ENCODE assay signal across 1 cellular context in the genomic region with DNA sequence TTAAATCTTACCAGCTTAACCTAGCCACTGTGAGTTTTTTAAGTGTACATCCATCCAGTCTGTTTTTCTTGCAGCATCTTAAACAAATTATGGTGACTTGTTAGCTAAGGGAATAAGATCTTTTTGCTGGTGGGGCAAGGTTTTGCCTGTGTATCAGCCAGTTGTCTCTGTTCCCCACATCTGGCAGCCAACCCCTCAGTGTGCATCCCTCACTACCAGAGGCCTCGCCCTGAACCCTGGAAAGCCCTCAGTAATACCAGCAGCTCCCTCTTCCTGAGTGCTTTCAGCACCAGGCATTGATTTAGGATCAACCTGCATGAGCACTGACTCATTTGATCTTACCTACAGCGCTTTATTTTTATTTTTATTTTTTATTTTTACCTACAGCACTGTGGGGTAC.
TF ChIP-seq lines count a peak whose summit lies in the region.

No MANE protein-coding gene starts in this region.

TF ChIP-seq in WTC11, 78 proteins besides CTCF, POLR2A, EP300 and RAD21 (continued from another document):
- TF ChIP-seq, protein P1, sequence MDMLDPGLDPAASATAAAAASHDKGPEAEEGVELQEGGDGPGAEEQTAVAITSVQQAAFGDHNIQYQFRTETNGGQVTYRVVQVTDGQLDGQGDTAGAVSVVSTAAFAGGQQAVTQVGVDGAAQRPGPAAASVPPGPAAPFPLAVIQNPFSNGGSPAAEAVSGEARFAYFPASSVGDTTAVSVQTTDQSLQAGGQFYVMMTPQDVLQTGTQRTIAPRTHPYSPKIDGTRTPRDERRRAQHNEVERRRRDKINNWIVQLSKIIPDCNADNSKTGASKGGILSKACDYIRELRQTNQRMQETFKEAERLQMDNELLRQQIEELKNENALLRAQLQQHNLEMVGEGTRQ (CRISPR knock-in tag; IDR thresholded peaks at IDR 0.05), result no peak
- TF ChIP-seq, protein P2, sequence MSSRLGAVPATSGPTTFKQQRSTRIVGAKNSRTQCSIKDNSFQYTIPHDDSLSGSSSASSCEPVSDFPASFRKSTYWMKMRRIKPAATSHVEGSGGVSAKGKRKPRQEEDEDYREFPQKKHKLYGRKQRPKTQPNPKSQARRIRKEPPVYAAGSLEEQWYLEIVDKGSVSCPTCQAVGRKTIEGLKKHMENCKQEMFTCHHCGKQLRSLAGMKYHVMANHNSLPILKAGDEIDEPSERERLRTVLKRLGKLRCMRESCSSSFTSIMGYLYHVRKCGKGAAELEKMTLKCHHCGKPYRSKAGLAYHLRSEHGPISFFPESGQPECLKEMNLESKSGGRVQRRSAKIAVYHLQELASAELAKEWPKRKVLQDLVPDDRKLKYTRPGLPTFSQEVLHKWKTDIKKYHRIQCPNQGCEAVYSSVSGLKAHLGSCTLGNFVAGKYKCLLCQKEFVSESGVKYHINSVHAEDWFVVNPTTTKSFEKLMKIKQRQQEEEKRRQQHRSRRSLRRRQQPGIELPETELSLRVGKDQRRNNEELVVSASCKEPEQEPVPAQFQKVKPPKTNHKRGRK (CRISPR knock-in tag; IDR thresholded peaks at IDR 0.05; ENCODE audit: borderline replicate concordance), result no peak
- TF ChIP-seq, protein P3, sequence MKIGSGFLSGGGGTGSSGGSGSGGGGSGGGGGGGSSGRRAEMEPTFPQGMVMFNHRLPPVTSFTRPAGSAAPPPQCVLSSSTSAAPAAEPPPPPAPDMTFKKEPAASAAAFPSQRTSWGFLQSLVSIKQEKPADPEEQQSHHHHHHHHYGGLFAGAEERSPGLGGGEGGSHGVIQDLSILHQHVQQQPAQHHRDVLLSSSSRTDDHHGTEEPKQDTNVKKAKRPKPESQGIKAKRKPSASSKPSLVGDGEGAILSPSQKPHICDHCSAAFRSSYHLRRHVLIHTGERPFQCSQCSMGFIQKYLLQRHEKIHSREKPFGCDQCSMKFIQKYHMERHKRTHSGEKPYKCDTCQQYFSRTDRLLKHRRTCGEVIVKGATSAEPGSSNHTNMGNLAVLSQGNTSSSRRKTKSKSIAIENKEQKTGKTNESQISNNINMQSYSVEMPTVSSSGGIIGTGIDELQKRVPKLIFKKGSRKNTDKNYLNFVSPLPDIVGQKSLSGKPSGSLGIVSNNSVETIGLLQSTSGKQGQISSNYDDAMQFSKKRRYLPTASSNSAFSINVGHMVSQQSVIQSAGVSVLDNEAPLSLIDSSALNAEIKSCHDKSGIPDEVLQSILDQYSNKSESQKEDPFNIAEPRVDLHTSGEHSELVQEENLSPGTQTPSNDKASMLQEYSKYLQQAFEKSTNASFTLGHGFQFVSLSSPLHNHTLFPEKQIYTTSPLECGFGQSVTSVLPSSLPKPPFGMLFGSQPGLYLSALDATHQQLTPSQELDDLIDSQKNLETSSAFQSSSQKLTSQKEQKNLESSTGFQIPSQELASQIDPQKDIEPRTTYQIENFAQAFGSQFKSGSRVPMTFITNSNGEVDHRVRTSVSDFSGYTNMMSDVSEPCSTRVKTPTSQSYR (CRISPR knock-in tag; IDR thresholded peaks at IDR 0.05), result no peak
- TF ChIP-seq, protein P4, sequence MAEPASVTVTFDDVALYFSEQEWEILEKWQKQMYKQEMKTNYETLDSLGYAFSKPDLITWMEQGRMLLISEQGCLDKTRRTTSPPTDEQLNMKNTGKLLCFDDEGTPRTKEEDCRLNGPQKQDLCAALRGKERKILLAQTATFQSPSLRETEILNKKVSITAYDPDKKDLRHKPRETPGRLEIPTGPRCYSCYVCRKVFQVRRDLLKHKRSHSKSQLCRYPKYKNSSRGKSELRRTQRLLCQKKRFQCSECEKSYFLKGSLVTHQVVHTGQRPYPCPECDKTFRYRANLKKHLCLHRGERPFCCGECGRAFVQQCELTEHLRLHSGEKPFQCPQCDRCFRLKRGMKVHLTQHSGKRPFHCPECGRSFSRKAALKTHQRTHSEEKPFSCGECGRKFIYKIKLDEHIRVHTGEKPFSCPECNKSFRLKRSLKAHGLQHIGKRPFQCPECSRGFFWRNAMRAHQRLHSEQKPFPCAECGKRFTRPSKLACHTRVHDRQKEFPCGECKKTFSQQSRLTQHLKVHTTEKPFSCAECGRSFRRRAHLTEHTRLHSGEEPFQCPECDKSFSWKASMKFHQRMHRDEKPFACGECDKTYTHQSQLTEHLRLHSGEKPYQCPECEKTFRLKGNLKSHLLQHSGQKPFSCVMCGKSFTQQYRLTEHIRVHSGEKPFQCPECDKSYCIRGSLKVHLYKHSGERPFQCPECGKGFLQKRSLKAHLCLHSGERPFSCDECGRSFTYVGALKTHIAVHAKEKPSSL (CRISPR knock-in tag; conservative IDR thresholded peaks at IDR 0.05), result no peak
- TF ChIP-seq CBFB (CRISPR knock-in tag; IDR thresholded peaks at IDR 0.05; ENCODE audit: low read depth) (no peak), ATF1 (CRISPR knock-in tag; IDR thresholded peaks at IDR 0.05) (no peak), MXD4 (CRISPR knock-in tag; IDR thresholded peaks at IDR 0.05; ENCODE audit: borderline replicate concordance) (no peak), TCF7 (CRISPR knock-in tag; IDR thresholded peaks at IDR 0.05; ENCODE audit: low read depth) (no peak)
- TF ChIP-seq, protein P5, sequence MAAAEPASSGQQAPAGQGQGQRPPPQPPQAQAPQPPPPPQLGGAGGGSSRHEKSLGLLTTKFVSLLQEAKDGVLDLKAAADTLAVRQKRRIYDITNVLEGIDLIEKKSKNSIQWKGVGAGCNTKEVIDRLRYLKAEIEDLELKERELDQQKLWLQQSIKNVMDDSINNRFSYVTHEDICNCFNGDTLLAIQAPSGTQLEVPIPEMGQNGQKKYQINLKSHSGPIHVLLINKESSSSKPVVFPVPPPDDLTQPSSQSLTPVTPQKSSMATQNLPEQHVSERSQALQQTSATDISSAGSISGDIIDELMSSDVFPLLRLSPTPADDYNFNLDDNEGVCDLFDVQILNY (CRISPR knock-in tag; IDR thresholded peaks at IDR 0.05), result no peak
- TF ChIP-seq, protein P6, sequence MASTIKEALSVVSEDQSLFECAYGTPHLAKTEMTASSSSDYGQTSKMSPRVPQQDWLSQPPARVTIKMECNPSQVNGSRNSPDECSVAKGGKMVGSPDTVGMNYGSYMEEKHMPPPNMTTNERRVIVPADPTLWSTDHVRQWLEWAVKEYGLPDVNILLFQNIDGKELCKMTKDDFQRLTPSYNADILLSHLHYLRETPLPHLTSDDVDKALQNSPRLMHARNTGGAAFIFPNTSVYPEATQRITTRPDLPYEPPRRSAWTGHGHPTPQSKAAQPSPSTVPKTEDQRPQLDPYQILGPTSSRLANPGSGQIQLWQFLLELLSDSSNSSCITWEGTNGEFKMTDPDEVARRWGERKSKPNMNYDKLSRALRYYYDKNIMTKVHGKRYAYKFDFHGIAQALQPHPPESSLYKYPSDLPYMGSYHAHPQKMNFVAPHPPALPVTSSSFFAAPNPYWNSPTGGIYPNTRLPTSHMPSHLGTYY (CRISPR knock-in tag; IDR thresholded peaks at IDR 0.05), result no peak
- TF ChIP-seq, protein P7, sequence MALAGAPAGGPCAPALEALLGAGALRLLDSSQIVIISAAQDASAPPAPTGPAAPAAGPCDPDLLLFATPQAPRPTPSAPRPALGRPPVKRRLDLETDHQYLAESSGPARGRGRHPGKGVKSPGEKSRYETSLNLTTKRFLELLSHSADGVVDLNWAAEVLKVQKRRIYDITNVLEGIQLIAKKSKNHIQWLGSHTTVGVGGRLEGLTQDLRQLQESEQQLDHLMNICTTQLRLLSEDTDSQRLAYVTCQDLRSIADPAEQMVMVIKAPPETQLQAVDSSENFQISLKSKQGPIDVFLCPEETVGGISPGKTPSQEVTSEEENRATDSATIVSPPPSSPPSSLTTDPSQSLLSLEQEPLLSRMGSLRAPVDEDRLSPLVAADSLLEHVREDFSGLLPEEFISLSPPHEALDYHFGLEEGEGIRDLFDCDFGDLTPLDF (CRISPR knock-in tag; IDR thresholded peaks at IDR 0.05), result no peak
- TF ChIP-seq, protein P8, sequence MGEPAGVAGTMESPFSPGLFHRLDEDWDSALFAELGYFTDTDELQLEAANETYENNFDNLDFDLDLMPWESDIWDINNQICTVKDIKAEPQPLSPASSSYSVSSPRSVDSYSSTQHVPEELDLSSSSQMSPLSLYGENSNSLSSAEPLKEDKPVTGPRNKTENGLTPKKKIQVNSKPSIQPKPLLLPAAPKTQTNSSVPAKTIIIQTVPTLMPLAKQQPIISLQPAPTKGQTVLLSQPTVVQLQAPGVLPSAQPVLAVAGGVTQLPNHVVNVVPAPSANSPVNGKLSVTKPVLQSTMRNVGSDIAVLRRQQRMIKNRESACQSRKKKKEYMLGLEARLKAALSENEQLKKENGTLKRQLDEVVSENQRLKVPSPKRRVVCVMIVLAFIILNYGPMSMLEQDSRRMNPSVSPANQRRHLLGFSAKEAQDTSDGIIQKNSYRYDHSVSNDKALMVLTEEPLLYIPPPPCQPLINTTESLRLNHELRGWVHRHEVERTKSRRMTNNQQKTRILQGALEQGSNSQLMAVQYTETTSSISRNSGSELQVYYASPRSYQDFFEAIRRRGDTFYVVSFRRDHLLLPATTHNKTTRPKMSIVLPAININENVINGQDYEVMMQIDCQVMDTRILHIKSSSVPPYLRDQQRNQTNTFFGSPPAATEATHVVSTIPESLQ (CRISPR knock-in tag; IDR thresholded peaks at IDR 0.05), result no peak
